In the genomic region with DNA sequence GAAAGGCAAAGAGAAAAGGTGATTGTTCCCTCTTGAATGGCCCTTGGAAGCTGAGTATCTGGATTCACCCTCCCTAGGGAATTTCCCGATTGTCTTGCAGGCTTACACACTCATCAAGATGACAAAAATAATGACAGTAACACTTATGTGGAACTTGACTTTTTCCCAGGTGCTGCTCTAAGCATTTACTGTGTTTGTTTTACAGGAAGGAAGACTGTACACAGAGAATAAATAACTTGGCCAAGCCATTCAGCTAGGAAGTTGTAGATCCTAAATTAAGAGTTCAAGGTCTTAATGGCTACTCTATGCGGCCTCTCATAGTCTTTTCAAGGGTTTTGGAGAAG, we compare ENCODE assay signal across 8 cellular contexts. TPM values are rescaled to one million over a fixed set of nuclear protein-coding genes. Genes with fewer than 3 reads are reported as not detected.
DNase-seq lines count a peak whose midpoint lies in the region; ATAC-seq and TF ChIP-seq lines count a peak whose summit lies in the region.

No MANE protein-coding gene starts in this region.

- H3K36me3 ChIP-seq in SK-N-MC (ENCODE audit: insufficient read depth, low read length): no peaks in the 10 kb centered on the region
- no peaks in the 10 kb centered on the region for H3K36me3 ChIP-seq in gastroesophageal sphincter

- no peak for TF ChIP-seq POLR2A in gastroesophageal sphincter (IDR thresholded peaks at IDR 0.05)

- no peak for TF ChIP-seq CTCF in gastroesophageal sphincter (IDR thresholded peaks at IDR 0.05)

- DNase-seq in NCI-H510A treated with DMSO at 0.1 percent for 48 hours (lab: John Stamatoyannopoulos, UW) (peak; percentile 3), NCI-H510A (lab: John Stamatoyannopoulos, UW) (no peak), SK-N-MC (ENCODE audit: low read depth, low spot score) (no peak), NCI-H2107 (lab: John Stamatoyannopoulos, UW) (no peak), NCI-H1105 treated with DMSO at 0.1 percent for 48 hours (lab: John Stamatoyannopoulos, UW) (no peak)

- H3K4me3 ChIP-seq in SK-N-MC (peak overlapping the region; percentile 67), gastroesophageal sphincter (peak overlapping the region; percentile 34 to 58), skin epidermis (peak overlapping the region in 6 of 7 experiments; percentile 40 to 66 (median 54))

- H3K27ac ChIP-seq in SK-N-MC (no peak overlapping the region), gastroesophageal sphincter (no peak overlapping the region), skin epidermis (peak overlapping the region in 13 of 21 experiments; percentile 17 to 97 (median 73))

- no peak for TF ChIP-seq EP300 in gastroesophageal sphincter (IDR thresholded peaks at IDR 0.05)

- no peak overlapping the region for H3K9ac ChIP-seq in SK-N-MC (ENCODE audit: insufficient read length)

- peaks cover 0 to 28% (median 0%) of the 10 kb centered on the region in 3 donors for H3K4me1 ChIP-seq in gastroesophageal sphincter

- H3K9me3 ChIP-seq in SK-N-MC (ENCODE audit: low read depth, low read length): no peaks in the 10 kb centered on the region
- H3K9me3 ChIP-seq in gastroesophageal sphincter: peaks cover 0 to 15% (median 0%) of the 10 kb centered on the region in 3 donors

- H3K27me3 ChIP-seq in gastroesophageal sphincter: peaks cover 19% of the 10 kb centered on the region

- WGBS in gastroesophageal sphincter (ENCODE audit: low coverage in 1 of 2), 2 donors: 80 to 83% methylated on average over 2 of the region's 2 CpGs

- no peak for ATAC-seq in gastroesophageal sphincter
- ATAC-seq in HG03442 (IDR thresholded peaks at IDR 0.05; ENCODE audit: unreplicated experiment): no peak

RNA-seq across cellular contexts. Expression of a gene that starts 0.5 kb away (rescaled TPM):
- 1 to 10 TPM; 1.6 to 6.7 (median 3.2) TPM for total RNA-seq in gastroesophageal sphincter

Comparison
In these comparisons a context has a peak if more than half of its experiments do, and no peak if none do; other contexts are left out.
1. H3K27ac ChIP-seq: peak in skin epidermis (13 of 21); none in SK-N-MC (single experiment) and gastroesophageal sphincter (0 of 4).
2. Peak in every context shown above with its lines, with median percentiles within 50 percentile points of each other: H3K4me3 ChIP-seq.